Comparison of ENCODE assay signal across 13 cellular contexts in genomic region chr14:100066984-100067383, GRCh38. TPM values are rescaled to one million over a fixed set of nuclear protein-coding genes. Genes with fewer than 3 reads are reported as not detected.
A peak's percentile ranks its signal among the peaks of the same experiment; 100 is the strongest.
DNase-seq lines count a peak whose midpoint lies in the region; ATAC-seq and FAIRE-seq lines count a peak whose summit lies in the region.
"Had no signal": no experiment of that assay in that cellular context is flagged by ENCODE, and none has a peak within 500 bp of the region (broad histone marks: within the 10 kb centered on the region; RNA-seq: fewer than 3 reads in every experiment).

No MANE protein-coding gene starts in this region.

- peak overlapping the region; percentile 96 to 100 (median 98) for H3K27ac Mint-ChIP-seq in naive thymus-derived CD4-positive, alpha-beta T cell

- no peaks in the 10 kb centered on the region for H3K9me3 ChIP-seq in BLaER1 treated with 17β-estradiol and CSF1 and Interleukin-3, amounts not matched to agents 10 nM and 100 nM (replicated peaks in 1 of 11)
- no peaks in the 10 kb centered on the region for H3K9me3 ChIP-seq in naive thymus-derived CD4-positive, alpha-beta T cell (ENCODE audit: control insufficient read depth in 2 of 3, low read length in 3 of 3)
- H3K9me3 ChIP-seq in MG63 = no peaks in the 10 kb centered on the region
- H3K9me3 ChIP-seq: adrenal gland, ovary had no signal

- peak overlapping the region; percentile 46 to 67 (median 55) for H3K4me3 ChIP-seq in BLaER1 treated with 17β-estradiol and CSF1 and Interleukin-3, amounts not matched to agents 10 nM and 100 nM
- peak overlapping the region; percentile 85 for H3K4me3 ChIP-seq in naive thymus-derived CD4-positive, alpha-beta T cell (ENCODE audit: low read length)
- H3K4me3 ChIP-seq in H7 (ENCODE audit: insufficient read depth, low read depth, low read length) (no peak overlapping the region), MG63 (no peak overlapping the region)
- H3K4me3 ChIP-seq: ovary had no signal

- peaks cover 0 to 13% (median 0%) of the 10 kb centered on the region in 11 experiments; a peak in 2 of 22 replicates for H3K36me3 ChIP-seq in BLaER1 treated with 17β-estradiol and CSF1 and Interleukin-3, amounts not matched to agents 10 nM and 100 nM
- H3K36me3 ChIP-seq in naive thymus-derived CD4-positive, alpha-beta T cell (ENCODE audit: control insufficient read depth in 2 of 3, insufficient read depth in 3 of 3, low read length in 3 of 3) = peaks cover 0 to 10% (median 4%) of the 10 kb centered on the region in 3 experiments
- no peaks in the 10 kb centered on the region for H3K36me3 ChIP-seq in H7 (replicated peaks; ENCODE audit: control insufficient read depth, insufficient read depth, low read length)
- no peaks in the 10 kb centered on the region for H3K36me3 ChIP-seq in MG63
- H3K36me3 ChIP-seq: adrenal gland, ovary had no signal

- POLR2A ChIA-PET in naive thymus-derived CD4-positive, alpha-beta T cell (lab: Charles Lee) = interaction anchor here (0.9 to 59.0 kb wide), 8 partner anchors 2 to 1746 kb away, joined by 3 to 2344 read pairs (median 12); partner anchors contain the start of gene EVL

- no peak for ATAC-seq in naive thymus-derived CD4-positive, alpha-beta T cell

- peak; percentile 59 for FAIRE-seq in GM18507 (lab: Jason Lieb, UNC)
- FAIRE-seq: endometrium had no signal

- peaks cover 0 to 2% (median 0%) of the 10 kb centered on the region in 5 donors for H3K27me3 Mint-ChIP-seq in naive thymus-derived CD4-positive, alpha-beta T cell

- H3K36me3 Mint-ChIP-seq in naive thymus-derived CD4-positive, alpha-beta T cell = peaks cover 19 to 60% (median 40%) of the 10 kb centered on the region in 5 donors

- intact Hi-C loops in naive thymus-derived CD4-positive, alpha-beta T cell (cut with micrococcal nuclease) = loop anchor here (2.0 to 10.0 kb wide), 10 partner anchors 85 to 1755 kb away; partner anchors contain the start of genes CCDC85C (in 1 of the 2), CCNK (in 1 of the 2) and SETD3 (in 1 of the 2)

- H3K4me2 ChIP-seq in BLaER1 treated with 17β-estradiol and CSF1 and Interleukin-3, amounts not matched to agents 10 nM and 100 nM = peak overlapping the region; percentile 90 to 100 (median 96)

- no peaks in the 10 kb centered on the region for H3K9me3 Mint-ChIP-seq in naive thymus-derived CD4-positive, alpha-beta T cell

- H3K4me3 Mint-ChIP-seq in naive thymus-derived CD4-positive, alpha-beta T cell = peak overlapping the region; percentile 92 to 99 (median 95)

- CTCF ChIA-PET in naive thymus-derived CD4-positive, alpha-beta T cell (lab: Charles Lee) = interaction anchor here (1.0 to 26.3 kb wide), 5 partner anchors 8 to 164 kb away, joined by 3 to 758 read pairs (median 20); no protein-coding TSS in a partner anchor

- no peaks in the 10 kb centered on the region for H3K27me3 ChIP-seq in BLaER1 treated with 17β-estradiol and CSF1 and Interleukin-3, amounts not matched to agents 10 nM and 100 nM
- H3K27me3 ChIP-seq in naive thymus-derived CD4-positive, alpha-beta T cell (ENCODE audit: control insufficient read depth in 2 of 2, insufficient read depth in 2 of 2, low read length in 2 of 2) = no peaks in the 10 kb centered on the region
- H3K27me3 ChIP-seq in H7 (ENCODE audit: control insufficient read depth, insufficient read depth, low read length) (no peaks in the 10 kb centered on the region), MG63 (no peaks in the 10 kb centered on the region)
- H3K27me3 ChIP-seq: adrenal gland, ovary had no signal

- peak overlapping the region; percentile 88 to 97 (median 92) for H3K27ac ChIP-seq in BLaER1 treated with 17β-estradiol and CSF1 and Interleukin-3, amounts not matched to agents 10 nM and 100 nM
- H3K27ac ChIP-seq in naive thymus-derived CD4-positive, alpha-beta T cell (ENCODE audit: low read depth, low read length) = peak overlapping the region; percentile 98
- H3K27ac ChIP-seq: C4-2B, ovary had no signal

- H4K20me1 ChIP-seq in BLaER1 treated with 17β-estradiol and CSF1 and Interleukin-3, amounts not matched to agents 10 nM and 100 nM = peaks cover 0 to 49% (median 5%) of the 10 kb centered on the region in 11 experiments; a peak in 8 of 22 replicates

- H3K4me1 ChIP-seq in BLaER1 treated with 17β-estradiol and CSF1 and Interleukin-3, amounts not matched to agents 10 nM and 100 nM = peaks cover 79 to 100% (median 98%) of the 10 kb centered on the region in 10 experiments
- H3K4me1 ChIP-seq in naive thymus-derived CD4-positive, alpha-beta T cell (ENCODE audit: control insufficient read depth in 2 of 2, insufficient read depth in 2 of 2, low read length in 2 of 2) = peaks cover 47 to 59% of the 10 kb centered on the region in 2 donors

- no peak for DNase-seq in GM18507 (ENCODE audit: extremely low spot score, insufficient read length, low read depth)
- DNase-seq in activated CD8-positive, alpha-beta memory T cell treated with anti-CD3 and anti-CD28 coated beads, Interleukin-2, amount 50 U/mL, for 48 hours = peak; percentile 77
- DNase-seq in naive thymus-derived CD4-positive, alpha-beta T cell = peak in 3 of 9 donors; percentile 10 to 49 (median 26)
- DNase-seq in H7 = no peak
- DNase-seq in MG63 = no peak
- DNase-seq in OCI-M2 (lab: John Stamatoyannopoulos, UW; ENCODE audit: unreplicated experiment) = no peak
- DNase-seq in activated gamma-delta T cell treated with Interleukin-2 at 50 U/mL for 16 hours = no peak
- DNase-seq: NCI-H510A treated with DMSO at 0.1 percent for 48 hours, ovary had no signal

- peak overlapping the region; percentile 70 to 88 (median 83) for H3K9ac ChIP-seq in BLaER1 treated with 17β-estradiol and CSF1 and Interleukin-3, amounts not matched to agents 10 nM and 100 nM

- peaks cover 44 to 75% (median 62%) of the 10 kb centered on the region in 7 donors for H3K4me1 Mint-ChIP-seq in naive thymus-derived CD4-positive, alpha-beta T cell

RNA-seq across cellular contexts. Expression of gene EVL, which starts 1.8 kb away (rescaled TPM):
- 1,000 to 10,000 TPM in 3 of 5 experiments, 100 to 1,000 TPM in 2; 851 to 1,469 (median 1,230) TPM for total RNA-seq in naive thymus-derived CD4-positive, alpha-beta T cell
- 100 to 1,000 TPM; 163 to 184 TPM for polyA plus RNA-seq in naive thymus-derived CD4-positive, alpha-beta T cell
- 35.9 and 38.9 TPM in 2 replicates for total RNA-seq in H7 (2014; rRNA removed; shearing (Covaris generic))
- 17.3 and 17.9 TPM in 2 replicates for total RNA-seq in MG63 (2014; rRNA removed; shearing (Covaris generic); ENCODE audit: low replicate concordance)

Comparison
In these comparisons a context has a peak if more than half of its experiments do, and no peak if none do; other contexts are left out.
1. H3K4me3 ChIP-seq: peak in BLaER1 treated with 17β-estradiol and CSF1 and Interleukin-3, amounts not matched to agents 10 nM and 100 nM (10 of 10) and naive thymus-derived CD4-positive, alpha-beta T cell (single experiment); none in H7 (single experiment) and MG63 (single experiment).
2. RNA of gene EVL, which starts 1.8 kb away (total RNA-seq): 851 to 1,469 TPM in naive thymus-derived CD4-positive, alpha-beta T cell; 35.9 to 38.9 TPM in H7 and 17.3 to 17.9 TPM in MG63; every median in the first group is over 10 times any median in the second.